8 cellular contexts compared by ENCODE assay signal in genomic region chr7:133252858-133253521, GRCh38. TPM values are rescaled to one million over a fixed set of nuclear protein-coding genes. Genes with fewer than 3 reads are reported as not detected.
DNase-seq lines count a peak whose midpoint lies in the region; ATAC-seq, FAIRE-seq and TF ChIP-seq lines count a peak whose summit lies in the region.

Gene EXOC4, plus strand, starts transcription at chr7:133253078.

- peaks cover 41 to 45% of the 10 kb centered on the region in 2 donors for H3K4me1 Mint-ChIP-seq in natural killer cell

- H4K20me1 ChIP-seq in Loucy (ENCODE audit: insufficient read depth, low read length, poor library complexity, severe bottlenecking) = no peaks in the 10 kb centered on the region

- ATAC-seq in natural killer cell = peak; percentile 97 to 99 (median 99)

- no peaks in the 10 kb centered on the region for H3K9me2 ChIP-seq in Loucy (replicated peaks; ENCODE audit: low read depth, low read length)

- H3K4me3 ChIP-seq in Loucy (ENCODE audit: low read length, poor library complexity, severe bottlenecking) = peak within 1 kb of the TSS; percentile 92

- H3K4me2 ChIP-seq in Loucy (ENCODE audit: low read depth, low read length, poor library complexity, severe bottlenecking) = peak within 1 kb of the TSS; percentile 76

- peaks cover 41% of the 10 kb centered on the region for H3K4me1 ChIP-seq in Loucy (ENCODE audit: insufficient read depth, low read length, poor library complexity, severe bottlenecking)

- H3K79me2 ChIP-seq in Loucy (ENCODE audit: insufficient read depth, low read length) = peaks cover 48% of the 10 kb centered on the region

- H3K9ac ChIP-seq in Loucy (ENCODE audit: low read depth, low read length, poor library complexity, severe bottlenecking) = peak within 1 kb of the TSS; percentile 88

- no peak for TF ChIP-seq CTCF in Loucy (conservative IDR thresholded peaks at IDR 0.05; ENCODE audit: low read length)
- TF ChIP-seq CTCF in natural killer cell (IDR thresholded peaks at IDR 0.05) = no peak

- H3K9me3 ChIP-seq in Loucy (ENCODE audit: insufficient read depth, low read depth, low read length) = no peaks in the 10 kb centered on the region

- peak; percentile 99 for FAIRE-seq in H54 (lab: Jason Lieb, UNC)

- H3K36me3 ChIP-seq in Loucy (ENCODE audit: insufficient read depth, low read length) = no peaks in the 10 kb centered on the region

- no peaks in the 10 kb centered on the region; the same call in 1 of the 2 replicates for H3F3A ChIP-seq in Loucy (ENCODE audit: low read depth)

- peak within 1 kb of the TSS; percentile 90 to 95 for H3K27ac Mint-ChIP-seq in natural killer cell

- DNase-seq in EL (peak; percentile 98), H54 (ENCODE audit: insufficient read length, low spot score) (peak; percentile 75), fibroblast of peridontal ligament (ENCODE audit: extremely low read depth) (peak; percentile 99), natural killer cell (peak; percentile 86)
- peak; percentile 80 for DNase-seq in activated T-helper 9 cell treated with anti-CD3 and anti-CD28 coated beads, Interleukin-2, amount 50 U/mL, for 16 hours (ENCODE audit: low read depth)
- peak; percentile 89 for DNase-seq in stimulated activated naive CD4-positive, alpha-beta T cell treated with Interleukin-2 at 50 U/mL for 16 hours (lab: John Stamatoyannopoulos, UW)

- H3K4me3 Mint-ChIP-seq in natural killer cell = peak within 1 kb of the TSS; percentile 94

- intact Hi-C loops in natural killer cell (cut with micrococcal nuclease) = loop anchor here (1.0 to 10.0 kb wide), 3 partner anchors 171 to 818 kb away; partner anchors contain the start of gene CHCHD3

- no peaks in the 10 kb centered on the region for H3K27me3 ChIP-seq in Loucy (ENCODE audit: insufficient read depth, low read length, poor library complexity, severe bottlenecking)

- TF ChIP-seq POLR2A in H54 (IDR thresholded peaks at IDR 0.05; ENCODE audit: low read depth, low read length) (peak; percentile 75), Raji (IDR thresholded peaks at IDR 0.05; ENCODE audit: insufficient read depth, low read depth, low read length) (peak; percentile 75)

- H3K27me3 Mint-ChIP-seq in natural killer cell (ENCODE audit: low read depth in 2 of 2) = no peaks in the 10 kb centered on the region

- no peaks in the 10 kb centered on the region for H3K36me3 Mint-ChIP-seq in natural killer cell

- no peaks in the 10 kb centered on the region for H3K9me3 Mint-ChIP-seq in natural killer cell

- peak within 1 kb of the TSS; percentile 85 for H2AFZ ChIP-seq in Loucy (ENCODE audit: low read length)

RNA-seq across cellular contexts. Expression of gene EXOC4, which starts in this region (rescaled TPM):
- total RNA-seq in natural killer cell = 100 to 1,000 TPM; 105 to 148 (median 123) TPM

Comparison
In these comparisons a context has a peak if more than half of its experiments do, and no peak if none do; other contexts are left out.
1. Peak in every context shown above with its lines: DNase-seq, ATAC-seq and H3K4me3 ChIP-seq.